ENCODE assay signal across 1 cellular context in the genomic region with DNA sequence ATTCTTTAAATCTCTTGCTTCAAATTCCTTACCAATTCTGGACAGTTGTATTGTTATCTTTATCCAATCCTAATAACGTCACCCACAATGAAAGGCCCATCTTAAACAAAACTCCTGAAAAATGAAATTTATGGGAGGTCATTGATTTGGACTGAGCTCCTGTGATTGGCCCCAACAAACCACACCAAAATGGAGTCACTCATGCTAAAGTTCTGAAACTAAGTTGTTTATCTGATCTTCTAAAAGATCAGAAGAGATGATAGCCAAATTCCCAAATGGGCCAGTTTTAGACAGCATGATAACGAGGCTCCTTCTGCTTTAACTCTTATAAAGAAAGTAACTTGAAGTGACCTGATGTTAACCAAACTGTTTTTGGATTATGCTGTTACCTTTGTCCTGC.
TF ChIP-seq lines count a peak whose summit lies in the region.

No MANE protein-coding gene starts in this region.

TF ChIP-seq in K562, 482 proteins besides CTCF, POLR2A, EP300 and RAD21 (continued from another document):
- TF ChIP-seq, protein P1, sequence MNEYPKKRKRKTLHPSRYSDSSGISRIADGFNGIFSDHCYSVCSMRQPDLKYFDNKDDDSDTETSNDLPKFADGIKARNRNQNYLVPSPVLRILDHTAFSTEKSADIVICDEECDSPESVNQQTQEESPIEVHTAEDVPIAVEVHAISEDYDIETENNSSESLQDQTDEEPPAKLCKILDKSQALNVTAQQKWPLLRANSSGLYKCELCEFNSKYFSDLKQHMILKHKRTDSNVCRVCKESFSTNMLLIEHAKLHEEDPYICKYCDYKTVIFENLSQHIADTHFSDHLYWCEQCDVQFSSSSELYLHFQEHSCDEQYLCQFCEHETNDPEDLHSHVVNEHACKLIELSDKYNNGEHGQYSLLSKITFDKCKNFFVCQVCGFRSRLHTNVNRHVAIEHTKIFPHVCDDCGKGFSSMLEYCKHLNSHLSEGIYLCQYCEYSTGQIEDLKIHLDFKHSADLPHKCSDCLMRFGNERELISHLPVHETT (CRISPR knock-in tag; conservative IDR thresholded peaks at IDR 0.05 in 1 of 2, IDR thresholded peaks at IDR 0.05 in 1 of 2), result peak in 1 of 2 experiments; percentile 60; a peak in 1 of 4 replicates
- TF ChIP-seq, protein P2, sequence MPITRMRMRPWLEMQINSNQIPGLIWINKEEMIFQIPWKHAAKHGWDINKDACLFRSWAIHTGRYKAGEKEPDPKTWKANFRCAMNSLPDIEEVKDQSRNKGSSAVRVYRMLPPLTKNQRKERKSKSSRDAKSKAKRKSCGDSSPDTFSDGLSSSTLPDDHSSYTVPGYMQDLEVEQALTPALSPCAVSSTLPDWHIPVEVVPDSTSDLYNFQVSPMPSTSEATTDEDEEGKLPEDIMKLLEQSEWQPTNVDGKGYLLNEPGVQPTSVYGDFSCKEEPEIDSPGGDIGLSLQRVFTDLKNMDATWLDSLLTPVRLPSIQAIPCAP (CRISPR knock-in tag; IDR thresholded peaks at IDR 0.05; ENCODE audit: borderline replicate concordance), result no peak
- no peak for TF ChIP-seq ZNF444 (CRISPR knock-in tag; IDR thresholded peaks at IDR 0.05)
- no peak for TF ChIP-seq NUFIP1 (IDR thresholded peaks at IDR 0.05; ENCODE audit: partially characterized antibody)
- TF ChIP-seq, protein P3, sequence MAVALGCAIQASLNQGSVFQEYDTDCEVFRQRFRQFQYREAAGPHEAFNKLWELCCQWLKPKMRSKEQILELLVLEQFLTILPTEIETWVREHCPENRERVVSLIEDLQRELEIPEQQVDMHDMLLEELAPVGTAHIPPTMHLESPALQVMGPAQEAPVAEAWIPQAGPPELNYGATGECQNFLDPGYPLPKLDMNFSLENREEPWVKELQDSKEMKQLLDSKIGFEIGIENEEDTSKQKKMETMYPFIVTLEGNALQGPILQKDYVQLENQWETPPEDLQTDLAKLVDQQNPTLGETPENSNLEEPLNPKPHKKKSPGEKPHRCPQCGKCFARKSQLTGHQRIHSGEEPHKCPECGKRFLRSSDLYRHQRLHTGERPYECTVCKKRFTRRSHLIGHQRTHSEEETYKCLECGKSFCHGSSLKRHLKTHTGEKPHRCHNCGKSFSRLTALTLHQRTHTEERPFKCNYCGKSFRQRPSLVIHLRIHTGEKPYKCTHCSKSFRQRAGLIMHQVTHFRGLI (CRISPR knock-in tag; IDR thresholded peaks at IDR 0.05), result 0 out of 2 replicates have a peak, but pooled peaks have one; percentile 61
- peak in 1 of 2 experiments; percentile 74; a peak in 2 of 4 replicates for TF ChIP-seq TEAD1 (CRISPR knock-in tag; IDR thresholded peaks at IDR 0.05)
- TF ChIP-seq, protein P4, sequence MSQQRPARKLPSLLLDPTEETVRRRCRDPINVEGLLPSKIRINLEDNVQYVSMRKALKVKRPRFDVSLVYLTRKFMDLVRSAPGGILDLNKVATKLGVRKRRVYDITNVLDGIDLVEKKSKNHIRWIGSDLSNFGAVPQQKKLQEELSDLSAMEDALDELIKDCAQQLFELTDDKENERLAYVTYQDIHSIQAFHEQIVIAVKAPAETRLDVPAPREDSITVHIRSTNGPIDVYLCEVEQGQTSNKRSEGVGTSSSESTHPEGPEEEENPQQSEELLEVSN (IDR thresholded peaks at IDR 0.05; ENCODE audit: borderline replicate concordance in 1 of 2, extremely low read depth in 1 of 2, insufficient read depth in 1 of 2, insufficient read length in 1 of 2, low read depth in 1 of 2, low read length in 1 of 2, poor library complexity in 1 of 2, severe bottlenecking in 1 of 2), result no peak
- no peak for TF ChIP-seq ATF7 (IDR thresholded peaks at IDR 0.05)
- TF ChIP-seq CC2D1A (IDR thresholded peaks at IDR 0.05), result no peak
- TF ChIP-seq ESRRB (CRISPR knock-in tag; IDR thresholded peaks at IDR 0.05; ENCODE audit: borderline replicate concordance), result no peak
- TF ChIP-seq, protein P5, sequence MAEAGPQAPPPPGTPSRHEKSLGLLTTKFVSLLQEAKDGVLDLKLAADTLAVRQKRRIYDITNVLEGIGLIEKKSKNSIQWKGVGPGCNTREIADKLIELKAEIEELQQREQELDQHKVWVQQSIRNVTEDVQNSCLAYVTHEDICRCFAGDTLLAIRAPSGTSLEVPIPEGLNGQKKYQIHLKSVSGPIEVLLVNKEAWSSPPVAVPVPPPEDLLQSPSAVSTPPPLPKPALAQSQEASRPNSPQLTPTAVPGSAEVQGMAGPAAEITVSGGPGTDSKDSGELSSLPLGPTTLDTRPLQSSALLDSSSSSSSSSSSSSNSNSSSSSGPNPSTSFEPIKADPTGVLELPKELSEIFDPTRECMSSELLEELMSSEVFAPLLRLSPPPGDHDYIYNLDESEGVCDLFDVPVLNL (CRISPR knock-in tag; IDR thresholded peaks at IDR 0.05; ENCODE audit: low read depth), result no peak
- no peak for TF ChIP-seq MYNN (IDR thresholded peaks at IDR 0.05)
- TF ChIP-seq MYNN (CRISPR knock-in tag; IDR thresholded peaks at IDR 0.05), result no peak
- TF ChIP-seq ARNT (IDR thresholded peaks at IDR 0.05), result no peak
- TF ChIP-seq, protein P6, sequence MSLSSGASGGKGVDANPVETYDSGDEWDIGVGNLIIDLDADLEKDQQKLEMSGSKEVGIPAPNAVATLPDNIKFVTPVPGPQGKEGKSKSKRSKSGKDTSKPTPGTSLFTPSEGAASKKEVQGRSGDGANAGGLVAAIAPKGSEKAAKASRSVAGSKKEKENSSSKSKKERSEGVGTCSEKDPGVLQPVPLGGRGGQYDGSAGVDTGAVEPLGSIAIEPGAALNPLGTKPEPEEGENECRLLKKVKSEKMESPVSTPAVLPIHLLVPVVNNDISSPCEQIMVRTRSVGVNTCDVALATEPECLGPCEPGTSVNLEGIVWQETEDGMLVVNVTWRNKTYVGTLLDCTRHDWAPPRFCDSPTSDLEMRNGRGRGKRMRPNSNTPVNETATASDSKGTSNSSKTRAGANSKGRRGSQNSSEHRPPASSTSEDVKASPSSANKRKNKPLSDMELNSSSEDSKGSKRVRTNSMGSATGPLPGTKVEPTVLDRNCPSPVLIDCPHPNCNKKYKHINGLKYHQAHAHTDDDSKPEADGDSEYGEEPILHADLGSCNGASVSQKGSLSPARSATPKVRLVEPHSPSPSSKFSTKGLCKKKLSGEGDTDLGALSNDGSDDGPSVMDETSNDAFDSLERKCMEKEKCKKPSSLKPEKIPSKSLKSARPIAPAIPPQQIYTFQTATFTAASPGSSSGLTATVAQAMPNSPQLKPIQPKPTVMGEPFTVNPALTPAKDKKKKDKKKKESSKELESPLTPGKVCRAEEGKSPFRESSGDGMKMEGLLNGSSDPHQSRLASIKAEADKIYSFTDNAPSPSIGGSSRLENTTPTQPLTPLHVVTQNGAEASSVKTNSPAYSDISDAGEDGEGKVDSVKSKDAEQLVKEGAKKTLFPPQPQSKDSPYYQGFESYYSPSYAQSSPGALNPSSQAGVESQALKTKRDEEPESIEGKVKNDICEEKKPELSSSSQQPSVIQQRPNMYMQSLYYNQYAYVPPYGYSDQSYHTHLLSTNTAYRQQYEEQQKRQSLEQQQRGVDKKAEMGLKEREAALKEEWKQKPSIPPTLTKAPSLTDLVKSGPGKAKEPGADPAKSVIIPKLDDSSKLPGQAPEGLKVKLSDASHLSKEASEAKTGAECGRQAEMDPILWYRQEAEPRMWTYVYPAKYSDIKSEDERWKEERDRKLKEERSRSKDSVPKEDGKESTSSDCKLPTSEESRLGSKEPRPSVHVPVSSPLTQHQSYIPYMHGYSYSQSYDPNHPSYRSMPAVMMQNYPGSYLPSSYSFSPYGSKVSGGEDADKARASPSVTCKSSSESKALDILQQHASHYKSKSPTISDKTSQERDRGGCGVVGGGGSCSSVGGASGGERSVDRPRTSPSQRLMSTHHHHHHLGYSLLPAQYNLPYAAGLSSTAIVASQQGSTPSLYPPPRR (CRISPR knock-in tag; IDR thresholded peaks at IDR 0.05; ENCODE audit: borderline replicate concordance), result no peak
TF ChIP-seq in K562: peak in this region for 13.
